Comparison of ENCODE assay signal across 8 cellular contexts in genomic region chr11:35617687-35618496, GRCh38. TPM values are rescaled to one million over a fixed set of nuclear protein-coding genes. Genes with fewer than 3 reads are reported as not detected.
DNase-seq lines count a peak whose midpoint lies in the region; ATAC-seq, FAIRE-seq and TF ChIP-seq lines count a peak whose summit lies in the region.

FJX1 (plus strand) TSS chr11:35618460; CDS start chr11:35618637, 177 bp downstream.

- H3K27ac ChIP-seq in brain microvascular endothelial cell: peak within 1 kb of the TSS; percentile 87

- peak; percentile 44 for FAIRE-seq in RCC 7860 (lab: Jason Lieb, UNC)

- no peak for TF ChIP-seq CTCF in brain microvascular endothelial cell (IDR thresholded peaks at IDR 0.05; ENCODE audit: low read depth, low read length, missing control alignments)

- ATAC-seq in GM19372 (IDR thresholded peaks at IDR 0.05; ENCODE audit: low read depth, unreplicated experiment) (peak; percentile 25), HG03521 (IDR thresholded peaks at IDR 0.05; ENCODE audit: unreplicated experiment) (peak; percentile 27)

- peak within 1 kb of the TSS; percentile 81 for H3K4me3 ChIP-seq in brain microvascular endothelial cell (ENCODE audit: low read depth, low read length)

- no peaks in the 10 kb centered on the region for H3K36me3 ChIP-seq in brain microvascular endothelial cell (replicated peaks)

- in situ Hi-C loops in Caki2 (cut with HindIII; ENCODE audit: low pct_unique_long_range_greater_than_20kb, low sequenced_read_pairs) (no loop called here), brain microvascular endothelial cell (cut with HindIII; ENCODE audit: low pct_ligation_motif_present, low sequenced_read_pairs) (loop anchor here (25.0 kb wide), 1 partner anchor 644 kb away; no protein-coding TSS in a partner anchor)

- no peaks in the 10 kb centered on the region for H3K27me3 ChIP-seq in brain microvascular endothelial cell (replicated peaks)

- DNase-seq in Caki2 (ENCODE audit: low read depth): peak; percentile 82
- peak; percentile 86 for DNase-seq in RCC 7860 (ENCODE audit: low spot score)
- DNase-seq in brain microvascular endothelial cell: peak; percentile 90
- DNase-seq in iPS DF 19.7 (ENCODE audit: low read depth, low spot score): peak; percentile 64
- peak; percentile 80 for DNase-seq in renal cortical epithelial cell (ENCODE audit: low read depth)
- no peak for DNase-seq in KG1 (lab: John Stamatoyannopoulos, UW)

RNA-seq across cellular contexts. Expression of gene FJX1, which starts in this region (rescaled TPM):
- 25.7 and 36.8 TPM in 2 replicates for total RNA-seq in Caki2 (2014; rRNA removed; shearing (Covaris generic); ENCODE audit: low replicate concordance)
- total RNA-seq in renal cortical epithelial cell: 28.3 and 36.1 TPM in 2 replicates
